In the genomic region with DNA sequence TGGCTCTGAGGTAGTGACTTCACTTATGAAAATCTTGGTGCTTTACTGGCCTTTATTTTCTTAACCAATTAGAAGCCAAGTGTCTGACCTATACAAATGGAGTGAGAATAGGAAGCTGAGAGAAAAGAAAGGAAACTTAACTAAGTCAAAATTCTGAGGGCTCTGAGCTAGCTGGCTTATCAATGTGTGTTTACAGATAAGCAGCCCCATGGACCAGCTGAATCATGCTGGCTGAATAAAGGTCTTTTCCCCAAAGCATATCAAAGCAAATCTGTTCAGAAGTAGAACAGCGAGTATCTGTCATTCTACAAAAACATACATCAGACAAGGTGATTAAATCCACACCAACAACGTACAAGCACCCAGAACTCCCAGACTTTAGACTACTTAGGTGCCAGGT, we compare ENCODE assay signal across 18 cellular contexts.
DNase-seq lines count a peak whose midpoint lies in the region; ATAC-seq, FAIRE-seq and TF ChIP-seq lines count a peak whose summit lies in the region.
"Had no signal": no experiment of that assay in that cellular context is flagged by ENCODE, and none has a peak within 500 bp of the region (broad histone marks: within the 10 kb centered on the region; RNA-seq: fewer than 3 reads in every experiment).

No MANE protein-coding gene starts in this region.

- H2AFZ ChIP-seq in GM23338 (0 out of 2 replicates have a peak overlapping the region, but pooled peaks have one; percentile 32), endothelial cell of umbilical vein (ENCODE audit: low read depth, low read length) (no peak overlapping the region), hepatocyte (no peak overlapping the region)

- no peak overlapping the region for H3K4me3 Mint-ChIP-seq in GM23338
- H3K4me3 Mint-ChIP-seq: CD14-positive monocyte; CD4-positive, alpha-beta memory T cell; IgD-negative memory B cell had no signal

- dilution Hi-C loops in endothelial cell of umbilical vein (cut with MboI; ENCODE audit: extremely low pct_ligation_motif_present, low sequenced_read_pairs), result no loop called here

- H3K4me1 ChIP-seq in GM23338 (ENCODE audit: insufficient read depth) (no peaks in the 10 kb centered on the region), endothelial cell of umbilical vein (ENCODE audit: control insufficient read depth, extremely low read depth, insufficient read depth, low read length) (no peaks in the 10 kb centered on the region), hepatocyte (ENCODE audit: insufficient read depth) (peaks cover 12% of the 10 kb centered on the region)
- H3K4me1 ChIP-seq: BLaER1 had no signal

- H4K20me1 ChIP-seq in GM23338 (replicated peaks; ENCODE audit: insufficient read depth), result no peaks in the 10 kb centered on the region
- no peaks in the 10 kb centered on the region for H4K20me1 ChIP-seq in endothelial cell of umbilical vein (replicated peaks; ENCODE audit: control insufficient read depth, extremely low read depth, insufficient read depth, low read length)
- no peaks in the 10 kb centered on the region for H4K20me1 ChIP-seq in hepatocyte (ENCODE audit: insufficient read depth, poor library complexity, severe bottlenecking)
- H4K20me1 ChIP-seq: BLaER1 had no signal

- H3K27me3 Mint-ChIP-seq in GM23338 (ENCODE audit: insufficient read depth, low read depth, poor library complexity), result no peaks in the 10 kb centered on the region
- H3K27me3 Mint-ChIP-seq: CD4-positive, alpha-beta memory T cell; IgD-negative memory B cell had no signal

- BruUV-seq in endothelial cell of umbilical vein (replicated peaks; lab: Mats Ljungman, UMichigan), result no TSS peak

- POLR2A ChIA-PET in endothelial cell of umbilical vein (lab: Charles Lee), result no interaction called here

- TF ChIP-seq POLR2A in endothelial cell of umbilical vein (IDR thresholded peaks at IDR 0.05; ENCODE audit: low read depth, low read length) (no peak), H54 (IDR thresholded peaks at IDR 0.05; ENCODE audit: low read depth, low read length) (no peak)

- 0 out of 2 replicates have a peak, but pooled peaks cover 2% of the 10 kb centered on the region for H3K9me2 ChIP-seq in GM23338 (ENCODE audit: insufficient read depth)
- H3K9me2 ChIP-seq in hepatocyte (replicated peaks; ENCODE audit: insufficient read depth), result no peaks in the 10 kb centered on the region

- H3K36me3 ChIP-seq in GM23338 (ENCODE audit: insufficient read depth), result no peaks in the 10 kb centered on the region
- H3K36me3 ChIP-seq in endothelial cell of umbilical vein (ENCODE audit: control insufficient read depth in 2 of 2, extremely low read depth in 1 of 2, insufficient read depth in 2 of 2, low read length in 2 of 2), result no peaks in the 10 kb centered on the region
- no peaks in the 10 kb centered on the region for H3K36me3 ChIP-seq in hepatocyte (replicated peaks; ENCODE audit: insufficient read depth, low read depth)
- H3K36me3 ChIP-seq: BLaER1 had no signal

- H3K36me3 Mint-ChIP-seq in GM23338 (ENCODE audit: low read depth), result no peaks in the 10 kb centered on the region
- H3K36me3 Mint-ChIP-seq: CD14-positive monocyte; CD4-positive, alpha-beta memory T cell; IgD-negative memory B cell had no signal

- H3K9me1 ChIP-seq in endothelial cell of umbilical vein (replicated peaks; ENCODE audit: control insufficient read depth, extremely low read depth, insufficient read depth, low read length), result no peaks in the 10 kb centered on the region

- no peak overlapping the region for H3K27ac Mint-ChIP-seq in GM23338
- H3K27ac Mint-ChIP-seq: CD14-positive monocyte; CD4-positive, alpha-beta memory T cell; IgD-negative memory B cell had no signal

- no peak overlapping the region for H3K27ac ChIP-seq in GM23338 (ENCODE audit: low read depth)
- H3K27ac ChIP-seq in endothelial cell of umbilical vein (ENCODE audit: insufficient read depth, low read depth, low read length), result no peak overlapping the region
- H3K27ac ChIP-seq in hepatocyte, result no peak overlapping the region
- H3K27ac ChIP-seq: BLaER1, HL-60 had no signal

- H3K9me3 ChIP-seq in endothelial cell of umbilical vein (replicated peaks; ENCODE audit: control insufficient read depth, insufficient read depth, low read length) (no peaks in the 10 kb centered on the region), hepatocyte (ENCODE audit: low read depth) (no peaks in the 10 kb centered on the region)
- H3K9me3 ChIP-seq: BLaER1 had no signal

- H3K79me2 ChIP-seq in GM23338 (replicated peaks; ENCODE audit: insufficient read depth) (no peaks in the 10 kb centered on the region), endothelial cell of umbilical vein (ENCODE audit: control insufficient read depth, insufficient read depth, low read length) (no peaks in the 10 kb centered on the region), hepatocyte (no peaks in the 10 kb centered on the region)

- ATAC-seq in GM23338, result no peak
- ATAC-seq in HG03565 (IDR thresholded peaks at IDR 0.05; ENCODE audit: unreplicated experiment), result no peak

- no peaks in the 10 kb centered on the region for H3K4me1 Mint-ChIP-seq in GM23338
- H3K4me1 Mint-ChIP-seq: CD14-positive monocyte; CD4-positive, alpha-beta memory T cell had no signal

- no peaks in the 10 kb centered on the region for H3F3A ChIP-seq in GM23338 (replicated peaks; ENCODE audit: low read depth)

- DNase-seq in GM23338 (ENCODE audit: low spot score) (no peak), NCI-H226 (peak; percentile 51), endothelial cell of umbilical vein (ENCODE audit: low read depth, low spot score) (peak; percentile 4), hepatocyte (ENCODE audit: low spot score) (peak; percentile 25), H54 (ENCODE audit: insufficient read length, low spot score) (no peak), amniotic stem cell (lab: John Stamatoyannopoulos, UW) (no peak), medulla oblongata (ENCODE audit: extremely low spot score) (no peak)
- DNase-seq: 8988T; Calu3; CD4-positive, alpha-beta memory T cell; DMS79 treated with DMSO at 0.1 percent for 48 hours; GF-D8; HCEC 1CT had no signal

- H3K4me3 ChIP-seq in GM23338 (no peak overlapping the region), endothelial cell of umbilical vein (replicated peaks in 1 of 3; ENCODE audit: insufficient read depth in 1 of 3, low read depth in 1 of 3, low read length in 3 of 3) (no peak overlapping the region), hepatocyte (no peak overlapping the region)
- H3K4me3 ChIP-seq: BLaER1 had no signal

- TF ChIP-seq CTCF in GM23338 (conservative IDR thresholded peaks at IDR 0.05; ENCODE audit: low read depth in 2 of 2), result no peak
- TF ChIP-seq CTCF in endothelial cell of umbilical vein (IDR thresholded peaks at IDR 0.05; ENCODE audit: extremely low read depth in 1 of 2, insufficient read depth in 1 of 2, low read depth in 1 of 2, low read length in 2 of 2), result no peak
- TF ChIP-seq CTCF in hepatocyte (IDR thresholded peaks at IDR 0.05; ENCODE audit: poor library complexity), result no peak

- intact Hi-C loops in endothelial cell of umbilical vein (cut with micrococcal nuclease), result no loop called here

- no peak for FAIRE-seq in endothelial cell of umbilical vein (lab: Jason Lieb, UNC)
- no peak for FAIRE-seq in H54 (lab: Jason Lieb, UNC)

- no peak overlapping the region for H3K4me2 ChIP-seq in GM23338
- no peak overlapping the region for H3K4me2 ChIP-seq in endothelial cell of umbilical vein (ENCODE audit: insufficient read depth, low read length)
- peak overlapping the region; percentile 38 for H3K4me2 ChIP-seq in hepatocyte
- H3K4me2 ChIP-seq: BLaER1 had no signal

- no peaks in the 10 kb centered on the region for H3K9me3 Mint-ChIP-seq in GM23338
- H3K9me3 Mint-ChIP-seq: IgD-negative memory B cell had no signal

- CTCF ChIA-PET in endothelial cell of umbilical vein (lab: Charles Lee), result no interaction called here

- H3K27me3 ChIP-seq in GM23338 (ENCODE audit: insufficient read depth), result no peaks in the 10 kb centered on the region
- H3K27me3 ChIP-seq in endothelial cell of umbilical vein (ENCODE audit: control insufficient read depth in 2 of 2, insufficient read depth in 2 of 2, low read length in 2 of 2), result no peaks in the 10 kb centered on the region
- no peaks in the 10 kb centered on the region for H3K27me3 ChIP-seq in hepatocyte
- H3K27me3 ChIP-seq: BLaER1 had no signal

- 10% methylated on average over 2 of the region's 2 CpGs for WGBS in hepatocyte (ENCODE audit: low lambda C conversion rate, missing lambda C conversion rate)

- no peak overlapping the region for H3K9ac ChIP-seq in endothelial cell of umbilical vein (replicated peaks; ENCODE audit: extremely low read depth, insufficient read depth, low read length)
- H3K9ac ChIP-seq: BLaER1 had no signal

TF ChIP-seq in GM23338, 12 proteins besides CTCF, POLR2A, EP300 and RAD21 (continues in another document):
- TF ChIP-seq NANOG (IDR thresholded peaks at IDR 0.05; ENCODE audit: borderline replicate concordance) (no peak), CREB1 (CRISPR knock-in tag; IDR thresholded peaks at IDR 0.05; ENCODE audit: low read depth) (no peak), ZNF331 (CRISPR knock-in tag; IDR thresholded peaks at IDR 0.05; ENCODE audit: low read depth) (no peak), JUNB (IDR thresholded peaks at IDR 0.05; ENCODE audit: unreplicated experiment) (no peak)
- TF ChIP-seq, protein P1, sequence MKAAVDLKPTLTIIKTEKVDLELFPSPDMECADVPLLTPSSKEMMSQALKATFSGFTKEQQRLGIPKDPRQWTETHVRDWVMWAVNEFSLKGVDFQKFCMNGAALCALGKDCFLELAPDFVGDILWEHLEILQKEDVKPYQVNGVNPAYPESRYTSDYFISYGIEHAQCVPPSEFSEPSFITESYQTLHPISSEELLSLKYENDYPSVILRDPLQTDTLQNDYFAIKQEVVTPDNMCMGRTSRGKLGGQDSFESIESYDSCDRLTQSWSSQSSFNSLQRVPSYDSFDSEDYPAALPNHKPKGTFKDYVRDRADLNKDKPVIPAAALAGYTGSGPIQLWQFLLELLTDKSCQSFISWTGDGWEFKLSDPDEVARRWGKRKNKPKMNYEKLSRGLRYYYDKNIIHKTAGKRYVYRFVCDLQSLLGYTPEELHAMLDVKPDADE (IDR thresholded peaks at IDR 0.05), result no peak

TF ChIP-seq in endothelial cell of umbilical vein, 7 proteins besides CTCF, POLR2A, EP300 and RAD21:
- TF ChIP-seq GATA2 (IDR thresholded peaks at IDR 0.05; ENCODE audit: insufficient read depth, insufficient read length, low read depth, low read length) (no peak), MYC (IDR thresholded peaks at IDR 0.05; ENCODE audit: low read depth, low read length) (no peak), JUN (IDR thresholded peaks at IDR 0.05; ENCODE audit: borderline replicate concordance, insufficient read depth, insufficient read length, low read depth) (no peak), EZH2 (IDR thresholded peaks at IDR 0.05; ENCODE audit: borderline replicate concordance, low read depth, low read length, severe bottlenecking) (no peak), POLR2AphosphoS5 (IDR thresholded peaks at IDR 0.05; ENCODE audit: insufficient read depth, low read depth, low read length) (no peak), FOS (IDR thresholded peaks at IDR 0.05; ENCODE audit: borderline replicate concordance, insufficient read depth, low read length) (no peak)

Comparison
In these comparisons a context has a peak if more than half of its experiments do, and no peak if none do; other contexts are left out.
1. DNase-seq: peak in NCI-H226 (single experiment), endothelial cell of umbilical vein (single experiment) and hepatocyte (single experiment); none in GM23338 (single experiment), H54 (single experiment), amniotic stem cell (single experiment) and medulla oblongata (single experiment).